Comparison of ENCODE assay signal across 9 cellular contexts in the genomic region with DNA sequence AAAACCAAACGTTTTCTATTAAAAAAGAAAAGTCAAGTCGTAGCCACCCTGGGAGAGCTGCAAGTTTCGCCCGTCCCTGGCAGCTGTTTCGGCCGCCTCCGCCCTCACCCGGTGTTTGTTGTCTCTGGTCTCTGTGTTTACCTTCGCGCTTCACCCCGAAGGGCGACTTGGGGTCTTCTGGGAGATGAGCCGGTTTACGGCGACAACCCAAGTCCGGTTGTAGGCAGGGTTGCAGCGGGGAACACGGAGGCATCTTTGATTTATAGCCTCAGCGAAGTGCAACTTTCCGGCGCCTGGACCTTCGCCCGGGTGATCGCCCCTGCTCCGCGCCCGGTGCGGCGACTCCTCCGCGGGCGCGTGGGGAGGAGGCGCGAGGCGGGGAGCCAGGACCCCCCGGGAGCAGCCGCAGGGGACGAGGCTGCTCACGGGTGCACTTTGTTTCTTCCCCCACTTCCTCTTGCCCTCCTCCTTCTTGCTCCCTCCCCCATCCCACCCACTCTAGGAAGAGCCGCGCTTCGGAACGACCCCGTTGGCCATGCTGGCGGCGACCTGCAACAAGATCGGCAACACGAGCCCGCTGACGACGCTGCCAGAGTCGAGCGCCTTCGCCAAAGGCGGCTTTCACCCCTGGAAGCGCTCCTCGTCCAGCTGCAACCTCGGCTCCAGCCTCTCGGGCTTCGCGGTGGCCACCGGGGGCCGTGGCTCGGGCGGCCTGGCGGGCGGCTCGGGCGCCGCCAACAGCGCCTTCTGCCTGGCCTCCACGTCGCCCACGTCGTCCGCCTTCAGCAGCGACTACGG. TPM values are rescaled to one million over a fixed set of nuclear protein-coding genes. Genes with fewer than 3 reads are reported as not detected.
A peak's percentile ranks its signal among the peaks of the same experiment; 100 is the strongest.
DNase-seq lines count a peak whose midpoint lies in the region; ATAC-seq and TF ChIP-seq lines count a peak whose summit lies in the region.
"Had no signal": no experiment of that assay in that cellular context is flagged by ENCODE, and none has a peak within 500 bp of the region (broad histone marks: within the 10 kb centered on the region; RNA-seq: fewer than 3 reads in every experiment).

No MANE protein-coding gene starts in this region.

- peak; percentile 54 for DNase-seq in activated CD4-positive, alpha-beta T cell treated with anti-CD3 and anti-CD28 coated beads for 36 hours
- DNase-seq in activated CD4-positive, alpha-beta T cell treated with anti-CD3 and anti-CD28 coated beads, Interleukin-2, amount 50 U/mL, for 4 hours, result no peak
- DNase-seq in NCI-H2196 treated with DMSO at 0.1 percent for 48 hours (lab: John Stamatoyannopoulos, UW; ENCODE audit: unreplicated experiment) (peak; percentile 29), colonic mucosa (no peak), hippocampal formation (lab: John Stamatoyannopoulos, UW) (no peak), NAMALWA (ENCODE audit: low spot score) (no peak)

- H3K36me3 Mint-ChIP-seq in activated CD4-positive, alpha-beta T cell treated with anti-CD3 and anti-CD28 coated beads for 36 hours (ENCODE audit: low read depth), result no peaks in the 10 kb centered on the region
- no peaks in the 10 kb centered on the region for H3K36me3 Mint-ChIP-seq in nephron (ENCODE audit: low read depth)
- H3K36me3 Mint-ChIP-seq: activated naive CD4-positive, alpha-beta T cell treated with anti-CD3 and anti-CD28 coated beads, Interleukin-2, amount 50 U/mL, for 72 hours had no signal

- H3K9me3 Mint-ChIP-seq in activated CD4-positive, alpha-beta T cell treated with anti-CD3 and anti-CD28 coated beads for 36 hours (ENCODE audit: low read depth), result no peaks in the 10 kb centered on the region
- no peaks in the 10 kb centered on the region for H3K9me3 Mint-ChIP-seq in nephron
- H3K9me3 Mint-ChIP-seq: activated naive CD4-positive, alpha-beta T cell treated with anti-CD3 and anti-CD28 coated beads, Interleukin-2, amount 50 U/mL, for 72 hours had no signal

- no peak for ATAC-seq in activated CD4-positive, alpha-beta T cell treated with anti-CD3 and anti-CD28 coated beads for 36 hours
- ATAC-seq in HG02798 (IDR thresholded peaks at IDR 0.05; ENCODE audit: poor library complexity, unreplicated experiment), result no peak

- POLR2A ChIA-PET in activated CD4-positive, alpha-beta T cell treated with anti-CD3 and anti-CD28 coated beads for 36 hours (lab: Charles Lee), result interaction anchor here (0.9 kb wide), 1 partner anchor 374 kb away, joined by 6 read pairs; no protein-coding TSS in a partner anchor

- peaks cover 96% of the 10 kb centered on the region for H3K27me3 ChIP-seq in colonic mucosa

- H3K4me3 ChIP-seq in colonic mucosa, result peak overlapping the region; percentile 39

- H3K9me3 ChIP-seq in colonic mucosa, result no peaks in the 10 kb centered on the region

- peaks cover 31% of the 10 kb centered on the region for H3K4me1 Mint-ChIP-seq in activated CD4-positive, alpha-beta T cell treated with anti-CD3 and anti-CD28 coated beads for 36 hours
- H3K4me1 Mint-ChIP-seq in nephron, result peaks cover 21% of the 10 kb centered on the region

- H3K4me1 ChIP-seq in colonic mucosa, result peaks cover 39% of the 10 kb centered on the region

- H3K27me3 Mint-ChIP-seq in activated CD4-positive, alpha-beta T cell treated with anti-CD3 and anti-CD28 coated beads for 36 hours, result peaks cover 64% of the 10 kb centered on the region
- H3K27me3 Mint-ChIP-seq in nephron (ENCODE audit: low read depth), result peaks cover 96% of the 10 kb centered on the region

- H3K27ac Mint-ChIP-seq in activated CD4-positive, alpha-beta T cell treated with anti-CD3 and anti-CD28 coated beads for 36 hours, result peak overlapping the region; percentile 47
- H3K27ac Mint-ChIP-seq in nephron, result no peak overlapping the region

- CTCF ChIA-PET in activated CD4-positive, alpha-beta T cell treated with anti-CD3 and anti-CD28 coated beads for 36 hours (lab: Charles Lee), result interaction anchor here (0.5 to 0.7 kb wide), 2 partner anchors 22 to 506 kb away, joined by 3 read pairs; no protein-coding TSS in a partner anchor

- no peaks in the 10 kb centered on the region for H3K36me3 ChIP-seq in colonic mucosa

- TF ChIP-seq CTCF in colonic mucosa (IDR thresholded peaks at IDR 0.05) (no peak), nephron (IDR thresholded peaks at IDR 0.05; ENCODE audit: unreplicated experiment in 3 of 3) (no peak)

- intact Hi-C loops in activated CD4-positive, alpha-beta T cell treated with anti-CD3 and anti-CD28 coated beads for 36 hours (cut with DNase I, micrococcal nuclease), result loop anchor here (1.0 to 10.0 kb wide), 7 partner anchors 7 to 1789 kb away; a partner anchor contains a TSS
- intact Hi-C loops in colonic mucosa (cut with DNase I), result loop anchor here (10.0 kb wide), 1 partner anchor 761 kb away; no protein-coding TSS in a partner anchor

- H3K9ac ChIP-seq in colonic mucosa (ENCODE audit: low read depth in 2 of 2, low read length in 2 of 2), result no peak overlapping the region

- peak overlapping the region; percentile 59 for H3K4me3 Mint-ChIP-seq in activated CD4-positive, alpha-beta T cell treated with anti-CD3 and anti-CD28 coated beads for 36 hours
- H3K4me3 Mint-ChIP-seq in nephron, result peak overlapping the region; percentile 65 to 81 (median 74)

- H3K27ac ChIP-seq in colonic mucosa, result no peak overlapping the region

RNA-seq across cellular contexts. Expression of a gene that starts 1.1 kb away (rescaled TPM):
- total RNA-seq in activated CD4-positive, alpha-beta T cell treated with anti-CD3 and anti-CD28 coated beads for 36 hours, result not detected
- total RNA-seq in colonic mucosa, result not detected
- total RNA-seq: activated naive CD4-positive, alpha-beta T cell treated with anti-CD3 and anti-CD28 coated beads, Interleukin-2, amount 50 U/mL, for 72 hours had no signal

RNA-seq across cellular contexts. Expression of a gene that starts 59.7 kb away (rescaled TPM):
- total RNA-seq in activated CD4-positive, alpha-beta T cell treated with anti-CD3 and anti-CD28 coated beads for 36 hours, result 10 to 100 TPM; 12.7 to 14.1 TPM
- 10 to 100 TPM; 19.1 to 20.7 TPM for total RNA-seq in colonic mucosa

Comparison
In these comparisons a context has a peak if more than half of its experiments do, and no peak if none do; other contexts are left out.
1. DNase-seq: peak in activated CD4-positive, alpha-beta T cell treated with anti-CD3 and anti-CD28 coated beads for 36 hours (single experiment) and NCI-H2196 treated with DMSO at 0.1 percent for 48 hours (single experiment); none in activated CD4-positive, alpha-beta T cell treated with anti-CD3 and anti-CD28 coated beads, Interleukin-2, amount 50 U/mL, for 4 hours (0 of 2), colonic mucosa (single experiment), hippocampal formation (0 of 2) and NAMALWA (single experiment).